8 cellular contexts compared by ENCODE assay signal in the genomic region with DNA sequence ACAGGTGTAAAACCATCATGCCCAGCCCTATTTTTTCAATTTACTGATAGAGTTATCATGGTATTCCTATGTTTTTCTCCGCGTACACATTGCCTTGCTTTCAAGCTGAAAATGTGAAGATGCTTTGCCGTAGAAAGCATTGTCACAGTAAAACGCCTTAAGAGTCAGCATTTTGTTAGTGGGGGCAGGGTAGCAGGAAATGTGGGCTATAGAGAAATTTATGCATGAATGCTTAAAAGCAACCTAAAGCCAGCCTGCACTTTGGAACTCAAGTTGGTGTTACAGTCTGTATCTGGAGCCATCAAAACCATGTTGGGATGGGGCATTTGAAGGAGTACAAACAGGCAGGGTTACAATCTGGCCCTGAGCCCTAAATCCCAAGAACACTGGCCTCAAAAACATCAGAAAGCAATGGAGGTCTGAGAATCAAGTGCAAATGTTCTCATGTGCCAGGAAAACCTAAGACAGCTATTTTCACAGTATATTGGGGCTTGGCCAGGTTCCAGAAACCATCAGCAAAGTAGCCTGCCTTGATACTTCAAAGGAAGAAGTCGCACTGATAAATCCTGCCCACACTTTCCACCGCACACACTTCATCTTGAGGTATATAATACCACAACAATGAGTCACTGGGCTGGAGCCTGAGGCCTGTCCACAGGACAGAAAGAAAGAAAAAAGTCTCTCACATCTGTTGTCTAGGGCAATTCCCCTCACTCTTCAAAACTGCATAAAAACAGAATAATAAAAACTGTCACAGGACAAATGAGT.
DNase-seq lines count a peak whose midpoint lies in the region; ATAC-seq and TF ChIP-seq lines count a peak whose summit lies in the region.

No MANE protein-coding gene starts in this region.

- ATAC-seq in GM21717 (IDR thresholded peaks at IDR 0.05; ENCODE audit: unreplicated experiment) = peak; percentile 75

- DNase-seq in ELR (ENCODE audit: low read depth) = peak; percentile 99
- DNase-seq in LHCN-M2 (ENCODE audit: low read depth) = peak; percentile 95
- DNase-seq in activated CD4-positive, alpha-beta T cell treated with anti-CD3 and anti-CD28 coated beads for 4 hours = peak; percentile 16 to 20
- DNase-seq in epithelial cell of proximal tubule (ENCODE audit: low read depth) = peak; percentile 79
- DNase-seq in stimulated activated CD4-positive, alpha-beta T cell treated with anti-CD3 and anti-CD28 coated beads, Interleukin-15, amount 100 ng/mL, for 48 hours (ENCODE audit: low read depth in 2 of 2) = peak; percentile 63 to 67
- no peak for DNase-seq in NCI-H1694 treated with DMSO at 0.1 percent for 48 hours (lab: John Stamatoyannopoulos, UW)
- DNase-seq in HAP-1 (ENCODE audit: low spot score in 2 of 2) = no peak

- in situ Hi-C loops in HAP-1 (cut with MboI; ENCODE audit: low sequenced_read_pairs) = no loop called here

- no peaks in the 10 kb centered on the region for H3K4me1 ChIP-seq in HAP-1

- H3K4me3 ChIP-seq in epithelial cell of proximal tubule (ENCODE audit: low read depth, low read length) = no peak overlapping the region
- no peak overlapping the region for H3K4me3 ChIP-seq in HAP-1

- H3K27me3 ChIP-seq in HAP-1 (ENCODE audit: low read depth) = no peaks in the 10 kb centered on the region

- no peaks in the 10 kb centered on the region for H3K9me3 ChIP-seq in HAP-1

- H3K36me3 ChIP-seq in HAP-1 (replicated peaks) = no peaks in the 10 kb centered on the region

- no peak for TF ChIP-seq CTCF in epithelial cell of proximal tubule (conservative IDR thresholded peaks at IDR 0.05; ENCODE audit: low read depth, low read length)

Comparison
In these comparisons a context has a peak if more than half of its experiments do, and no peak if none do; other contexts are left out.
1. DNase-seq: peak in ELR (single experiment), LHCN-M2 (single experiment), activated CD4-positive, alpha-beta T cell treated with anti-CD3 and anti-CD28 coated beads for 4 hours (2 of 2), epithelial cell of proximal tubule (single experiment) and stimulated activated CD4-positive, alpha-beta T cell treated with anti-CD3 and anti-CD28 coated beads, Interleukin-15, amount 100 ng/mL, for 48 hours (2 of 2); none in NCI-H1694 treated with DMSO at 0.1 percent for 48 hours (single experiment) and HAP-1 (0 of 2).